Comparison of ENCODE assay signal across 8 cellular contexts in the genomic region with DNA sequence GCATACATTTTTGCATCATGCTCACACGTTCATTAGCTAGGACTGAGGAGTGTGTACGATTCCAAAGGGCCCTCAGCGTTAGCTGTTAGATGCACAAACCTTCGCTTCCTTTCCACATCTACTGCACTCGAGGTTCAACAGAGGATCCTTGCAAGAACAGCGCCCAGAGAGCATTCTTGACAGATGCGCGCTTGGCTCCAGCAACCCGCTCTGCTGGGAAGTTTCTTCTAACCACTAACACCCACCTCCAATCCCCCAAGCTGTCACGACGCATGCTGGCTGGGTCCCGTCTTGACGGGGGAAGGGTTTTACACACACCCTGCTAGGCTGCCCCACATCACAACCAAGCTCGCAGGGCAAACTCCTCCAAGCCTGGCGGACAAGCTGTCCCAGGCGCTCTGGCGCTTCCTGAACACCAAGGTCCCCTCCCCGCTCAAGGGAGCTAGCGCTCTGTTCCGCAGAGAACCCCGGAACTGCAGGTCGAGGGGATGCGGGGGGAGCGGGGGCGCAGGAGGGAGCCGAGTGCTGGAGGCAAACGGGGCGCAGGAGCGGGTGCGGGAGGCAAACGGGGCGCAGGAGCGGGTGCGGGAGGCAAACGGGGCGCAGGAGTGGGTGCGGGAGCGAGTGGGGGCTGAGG.
A peak's percentile ranks its signal among the peaks of the same experiment; 100 is the strongest.
DNase-seq lines count a peak whose midpoint lies in the region; ATAC-seq and TF ChIP-seq lines count a peak whose summit lies in the region.

No MANE protein-coding gene starts in this region.

- TF ChIP-seq CTCF in retinal pigment epithelial cell (conservative IDR thresholded peaks at IDR 0.05; ENCODE audit: low read depth, low read length), result no peak

- H3K4me3 ChIP-seq in iPS-11a (ENCODE audit: low read depth, low read length), result peak overlapping the region; percentile 63
- peak overlapping the region; percentile 59 for H3K4me3 ChIP-seq in retinal pigment epithelial cell (ENCODE audit: low read length)

- peak; percentile 53 for ATAC-seq in GM21526 (IDR thresholded peaks at IDR 0.05; ENCODE audit: low FRiP score, unreplicated experiment)

- DNase-seq in DMS153 treated with DMSO at 0.1 percent for 48 hours (lab: John Stamatoyannopoulos, UW; ENCODE audit: unreplicated experiment) (peak; percentile 18), MV-4-11 (lab: John Stamatoyannopoulos, UW) (peak; percentile 48), amygdala (lab: John Stamatoyannopoulos, UW) (peak in 39 of 56 donors; percentile 23 to 75 (median 49)), retinal pigment epithelial cell (ENCODE audit: low read depth) (no peak), NCI-H1092 (lab: John Stamatoyannopoulos, UW) (no peak), GDM1 (lab: John Stamatoyannopoulos, UW) (no peak)

Comparison
In these comparisons a context has a peak if more than half of its experiments do, and no peak if none do; other contexts are left out.
1. DNase-seq: peak in DMS153 treated with DMSO at 0.1 percent for 48 hours (single experiment), MV-4-11 (single experiment) and amygdala (39 of 56); none in retinal pigment epithelial cell (single experiment), NCI-H1092 (single experiment) and GDM1 (single experiment).